Comparison of ENCODE assay signal across 24 cellular contexts in genomic region chr5:20129491-20129890, GRCh38.
"Had no signal": no experiment of that assay in that cellular context is flagged by ENCODE, and none has a peak within 500 bp of the region (broad histone marks: within the 10 kb centered on the region; RNA-seq: fewer than 3 reads in every experiment).

No MANE protein-coding gene starts in this region.

- H3K9me3 ChIP-seq: ovary, right lobe of liver, sigmoid colon, stomach, thoracic aorta, thyroid gland, tibial nerve, upper lobe of left lung, vagina had no signal

- H3K27ac ChIP-seq: neural progenitor cell, ovary, parathyroid adenoma, psoas muscle, right lobe of liver, sigmoid colon, stomach, thoracic aorta, thyroid gland, tibial nerve, upper lobe of left lung, vagina had no signal

- DNase-seq: occipital lobe; ovary; posterior cingulate gyrus; psoas muscle; right cardiac atrium; right lobe of liver; sigmoid colon; small intestine; stimulated activated CD4-positive, alpha-beta T cell treated with anti-CD3 and anti-CD28 coated beads, Interleukin-15, amount 100 ng/mL, for 24 hours; stimulated activated CD4-positive, alpha-beta T cell treated with anti-CD3 and anti-CD28 coated beads, Interleukin-2, amount 100 ng/mL, for 24 hours; stimulated activated CD4-positive, alpha-beta T cell treated with anti-CD3 and anti-CD28 coated beads, Interleukin-2, amount 100 ng/mL, for 48 hours; stimulated activated CD4-positive, alpha-beta T cell treated with anti-CD3 and anti-CD28 coated beads, Interleukin-4, amount 100 ng/mL, for 24 hours; stimulated activated naive B cell treated with anti-CD40 and anti-IgM and Interleukin-4, amounts not matched to agents 10 μg/mL and 1 μg/mL and 100 μg/mL, for 72 hours; stimulated activated naive CD4-positive, alpha-beta T cell treated with Interleukin-2 at 50 U/mL for 16 hours; stomach; thyroid gland; trophoblast cell; upper lobe of left lung had no signal

- H3K36me3 ChIP-seq: neural progenitor cell, ovary, right lobe of liver, sigmoid colon, stomach, thoracic aorta, thyroid gland, tibial nerve, upper lobe of left lung, vagina had no signal

- H3K9ac ChIP-seq: neural progenitor cell, parathyroid adenoma had no signal

- H3K4me3 ChIP-seq: neural progenitor cell, ovary, psoas muscle, right lobe of liver, sigmoid colon, stomach, thoracic aorta, thyroid gland, tibial nerve, upper lobe of left lung, vagina had no signal

- H2AFZ ChIP-seq: neural progenitor cell, parathyroid adenoma had no signal

- H3K4me2 ChIP-seq: neural progenitor cell had no signal

- H3K27me3 ChIP-seq: neural progenitor cell, ovary, right lobe of liver, sigmoid colon, stomach, thyroid gland, tibial nerve, upper lobe of left lung, vagina had no signal

- H3K79me2 ChIP-seq: parathyroid adenoma had no signal

- ATAC-seq: psoas muscle; right cardiac atrium; right lobe of liver; stimulated activated effector memory CD8-positive, alpha-beta T cell treated with anti-CD3 and anti-CD28 coated beads, Interleukin-12 subunit alpha, Interleukin-12 subunit beta, amount 100 ng/mL, for 72 hours; stimulated activated naive B cell treated with anti-CD40 and anti-IgM and Interleukin-4, amounts not matched to agents 10 μg/mL and 1 μg/mL and 100 μg/mL, for 72 hours had no signal

- H3K4me1 ChIP-seq: neural progenitor cell, parathyroid adenoma, psoas muscle, right lobe of liver, sigmoid colon, stomach, thyroid gland, tibial nerve, upper lobe of left lung, vagina had no signal
